In genomic region chr16:5580772-5581171, GRCh38 we compare ENCODE assay signal across 20 cellular contexts.
"Had no signal": no experiment of that assay in that cellular context is flagged by ENCODE, and none has a peak within 500 bp of the region (broad histone marks: within the 10 kb centered on the region; RNA-seq: fewer than 3 reads in every experiment).

No MANE protein-coding gene starts in this region.

- H3K4me1 ChIP-seq: colonic mucosa, esophagus squamous epithelium, gastrocnemius medialis, heart right ventricle, left lung, lower lobe of right lung had no signal

- DNase-seq: colonic mucosa; cortex of kidney; effector CD8-positive, alpha-beta T cell; effector memory CD8-positive, alpha-beta T cell; endodermal cell; erythroblast; esophagus squamous epithelium; foreskin fibroblast; foreskin melanocyte; gastrocnemius medialis; glutamatergic neuron; heart right ventricle; hippocampal formation; left cardiac atrium; left lung; left ventricle myocardium superior; lower lobe of right lung; mesenchymal stem cell; mucosa of descending colon had no signal

- H3K36me3 ChIP-seq: colonic mucosa, esophagus squamous epithelium, gastrocnemius medialis, heart right ventricle, left lung, lower lobe of right lung had no signal

- H3K4me3 ChIP-seq: colonic mucosa, esophagus squamous epithelium, gastrocnemius medialis, heart right ventricle, left lung, lower lobe of right lung, mucosa of descending colon had no signal

- H3K27ac ChIP-seq: colonic mucosa, epithelial cell of prostate, esophagus squamous epithelium, gastrocnemius medialis, heart right ventricle, left lung, lower lobe of right lung had no signal

- H3K9me3 ChIP-seq: colonic mucosa, esophagus squamous epithelium, gastrocnemius medialis, heart right ventricle, left lung, lower lobe of right lung, mucosa of descending colon had no signal

- H3K27me3 ChIP-seq: colonic mucosa, gastrocnemius medialis had no signal
